ENCODE assay signal across 30 cellular contexts in the genomic region with DNA sequence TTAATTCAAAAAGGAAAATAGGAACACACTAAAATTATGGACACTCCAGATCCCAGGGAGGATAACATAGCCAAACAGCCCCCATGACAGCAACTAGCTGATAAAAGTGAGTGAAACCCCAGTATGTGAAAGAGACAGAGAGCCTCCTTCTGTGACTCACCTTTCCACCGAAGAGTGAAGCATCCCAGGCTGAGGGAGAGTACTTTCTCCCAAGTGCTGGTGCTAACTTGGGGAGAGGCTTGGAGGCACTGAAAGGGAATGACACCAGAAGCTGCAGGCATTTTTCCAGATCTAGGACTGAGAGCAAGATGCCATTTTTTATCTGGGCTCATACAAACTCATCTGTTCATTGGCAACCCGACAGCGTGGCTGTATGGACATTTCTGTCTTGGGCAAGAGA.
"Had no signal": no experiment of that assay in that cellular context is flagged by ENCODE, and none has a peak within 500 bp of the region (broad histone marks: within the 10 kb centered on the region; RNA-seq: fewer than 3 reads in every experiment).

No MANE protein-coding gene starts in this region.

- DNase-seq: activated CD4-positive, alpha-beta T cell treated with anti-CD3 and anti-CD28 coated beads for 48 hours; activated CD4-positive, alpha-beta T cell treated with anti-CD3 and anti-CD28 coated beads, Interleukin-2, amount 50 U/mL, for 4 hours; activated CD4-positive, CD25-positive, alpha-beta regulatory T cell treated with anti-CD3 and anti-CD28 coated beads, Interleukin-2, amount 50 U/mL, for 72 hours; activated CD8-positive, alpha-beta memory T cell treated with anti-CD3 and anti-CD28 coated beads, Interleukin-2, amount 50 U/mL, for 48 hours; activated CD8-positive, alpha-beta T cell treated with anti-CD3 and anti-CD28 coated beads, Interleukin-2, amount 10 ng/mL, durations not matched to agents 7 days and 5 days; activated effector memory CD4-positive, alpha-beta T cell treated with Interleukin-2 at 50 U/mL for 16 hours; activated naive CD4-positive, alpha-beta T cell; activated T-cell treated with anti-CD3 and anti-CD28 coated beads, Interleukin-2, amount 50 U/mL, for 24 hours; amniotic stem cell; body of pancreas; Karpas-422; NCI-H1092; NCI-H1417; NCI-H1694; NCI-H2029; NCI-H510A treated with DMSO at 0.1 percent for 48 hours; NCI-H69; NK-92 treated with Interleukin-12 subunit alpha and Interleukin-12 subunit beta, amount 100 ng/mL, for 24 hours; OCI-M1; Peyer's patch; SHP77; T-helper 17 cell; T-helper 9 cell had no signal

- H3K27me3 Mint-ChIP-seq: activated naive CD4-positive, alpha-beta T cell treated with anti-CD3 and anti-CD28 coated beads, Interleukin-2, amount 50 U/mL, for 24 hours; activated T-cell treated with anti-CD3 and anti-CD28 coated beads, Interleukin-2, amount 50 U/mL, for 24 hours; central memory CD8-positive, alpha-beta T cell; T-helper 17 cell had no signal

- H3K27me3 ChIP-seq: ascending aorta, body of pancreas, Peyer's patch, SJSA1 had no signal

- H3K9me3 ChIP-seq: ascending aorta, body of pancreas, Peyer's patch, SJSA1 had no signal

- H3K4me1 Mint-ChIP-seq: activated naive CD4-positive, alpha-beta T cell treated with anti-CD3 and anti-CD28 coated beads, Interleukin-2, amount 50 U/mL, for 24 hours; central memory CD8-positive, alpha-beta T cell; T-helper 17 cell; WTC11 had no signal

- H3K27ac ChIP-seq: ascending aorta, body of pancreas, Peyer's patch, SJSA1 had no signal

- ATAC-seq: activated CD8-positive, alpha-beta T cell treated with anti-CD3 and anti-CD28 coated beads, Interleukin-2, amount 10 ng/mL, durations not matched to agents 7 days and 5 days; body of pancreas; K562; T-helper 17 cell; WTC11 had no signal

- H3K36me3 ChIP-seq: ascending aorta, Peyer's patch, SJSA1 had no signal

- H3K4me1 ChIP-seq: ascending aorta, body of pancreas, Peyer's patch, SJSA1 had no signal

- H3K27ac Mint-ChIP-seq: activated CD8-positive, alpha-beta T cell treated with anti-CD3 and anti-CD28 coated beads, Interleukin-2, amount 10 ng/mL, durations not matched to agents 7 days and 5 days; activated naive CD4-positive, alpha-beta T cell treated with anti-CD3 and anti-CD28 coated beads, Interleukin-2, amount 50 U/mL, for 24 hours; activated T-cell treated with anti-CD3 and anti-CD28 coated beads, Interleukin-2, amount 50 U/mL, for 24 hours; activated T-helper 1 cell treated with anti-CD3 and anti-CD28 coated beads, Interleukin-12 subunit alpha, Interleukin-12 subunit beta, Interleukin-2, Interleukin-4 antibody, amounts not matched to agents 30 ng/mL and 10 ng/mL and 1 ng/mL, durations not matched to agents 14 hours and 24 hours and 36 hours; T-helper 17 cell; WTC11 had no signal

- H3K4me3 Mint-ChIP-seq: activated CD8-positive, alpha-beta T cell treated with anti-CD3 and anti-CD28 coated beads, Interleukin-2, amount 10 ng/mL, durations not matched to agents 7 days and 5 days; activated naive CD4-positive, alpha-beta T cell treated with anti-CD3 and anti-CD28 coated beads, Interleukin-2, amount 50 U/mL, for 24 hours; activated T-cell treated with anti-CD3 and anti-CD28 coated beads, Interleukin-2, amount 50 U/mL, for 24 hours; activated T-helper 1 cell treated with anti-CD3 and anti-CD28 coated beads, Interleukin-12 subunit alpha, Interleukin-12 subunit beta, Interleukin-2, Interleukin-4 antibody, amounts not matched to agents 30 ng/mL and 10 ng/mL and 1 ng/mL, durations not matched to agents 14 hours and 24 hours and 36 hours; central memory CD8-positive, alpha-beta T cell; T-helper 17 cell; WTC11 had no signal

- H3K4me3 ChIP-seq: ascending aorta, body of pancreas, K562, Peyer's patch, SJSA1 had no signal

- H3K36me3 Mint-ChIP-seq: activated naive CD4-positive, alpha-beta T cell treated with anti-CD3 and anti-CD28 coated beads, Interleukin-2, amount 50 U/mL, for 24 hours had no signal
